In genomic region chr10:124990671-124991625, GRCh38 we compare ENCODE assay signal across 20 cellular contexts. TPM values are rescaled to one million over a fixed set of nuclear protein-coding genes. Genes with fewer than 3 reads are reported as not detected.
A peak's percentile ranks its signal among the peaks of the same experiment; 100 is the strongest.
DNase-seq lines count a peak whose midpoint lies in the region; ATAC-seq and TF ChIP-seq lines count a peak whose summit lies in the region.
"Had no signal": no experiment of that assay in that cellular context is flagged by ENCODE, and none has a peak within 500 bp of the region (broad histone marks: within the 10 kb centered on the region; RNA-seq: fewer than 3 reads in every experiment).

No MANE protein-coding gene starts in this region.

- H3K27me3 ChIP-seq in GM23248 (replicated peaks; ENCODE audit: insufficient read depth) (no peaks in the 10 kb centered on the region), RWPE2 (ENCODE audit: insufficient read depth, poor library complexity, severe bottlenecking) (no peaks in the 10 kb centered on the region), PC-3 (ENCODE audit: low read length) (no peaks in the 10 kb centered on the region)
- H3K27me3 ChIP-seq: heart left ventricle, suprapubic skin had no signal

- H4K20me1 ChIP-seq in GM23248 (ENCODE audit: insufficient read depth): no peaks in the 10 kb centered on the region
- no peaks in the 10 kb centered on the region for H4K20me1 ChIP-seq in PC-3 (ENCODE audit: low read length)

- no peak overlapping the region for H3K4me2 ChIP-seq in GM23248 (ENCODE audit: unreplicated experiment)
- no peak overlapping the region for H3K4me2 ChIP-seq in PC-3 (ENCODE audit: low read length)

- peaks cover 72% of the 10 kb centered on the region for H3F3A ChIP-seq in GM23248 (ENCODE audit: insufficient read depth)
- no peaks in the 10 kb centered on the region for H3F3A ChIP-seq in PC-3 (ENCODE audit: low read length, unreplicated experiment)

- H3K36me3 Mint-ChIP-seq in endothelial cell (ENCODE audit: low read depth, unreplicated experiment) (peaks cover 44% of the 10 kb centered on the region), nephron progenitor cell (ENCODE audit: low read depth) (peaks cover 88% of the 10 kb centered on the region)

- H3K27me3 Mint-ChIP-seq in endothelial cell (ENCODE audit: unreplicated experiment) (peaks cover 34% of the 10 kb centered on the region), nephron progenitor cell (ENCODE audit: low read depth, poor library complexity) (no peaks in the 10 kb centered on the region)
- H3K27me3 Mint-ChIP-seq: CD4-positive, CD25-positive, alpha-beta regulatory T cell; IgD-negative memory B cell had no signal

- H3K36me3 ChIP-seq in GM23248 (ENCODE audit: low read depth): peaks cover 42% of the 10 kb centered on the region
- H3K36me3 ChIP-seq in RWPE2 (ENCODE audit: low read depth): peaks cover 97% of the 10 kb centered on the region
- H3K36me3 ChIP-seq in PC-3 (ENCODE audit: low read depth, low read length): peaks cover 10% of the 10 kb centered on the region

- peaks cover 11% of the 10 kb centered on the region; the same call in 1 of the 2 replicates for H3K79me2 ChIP-seq in GM23248 (ENCODE audit: insufficient read depth)
- no peaks in the 10 kb centered on the region for H3K79me2 ChIP-seq in PC-3 (ENCODE audit: low read length)

- H3K27ac Mint-ChIP-seq in endothelial cell (ENCODE audit: unreplicated experiment) (no peak overlapping the region), nephron progenitor cell (peak overlapping the region; percentile 64)
- H3K27ac Mint-ChIP-seq: CD4-positive, CD25-positive, alpha-beta regulatory T cell; IgD-negative memory B cell had no signal

- H3K9me3 ChIP-seq in GM23248 (ENCODE audit: low read depth): no peaks in the 10 kb centered on the region
- no peaks in the 10 kb centered on the region for H3K9me3 ChIP-seq in RWPE2 (ENCODE audit: severe bottlenecking)
- no peaks in the 10 kb centered on the region for H3K9me3 ChIP-seq in PC-3 (ENCODE audit: low read length)
- H3K9me3 ChIP-seq: heart left ventricle, suprapubic skin had no signal

- TF ChIP-seq CTCF in RWPE2 (IDR thresholded peaks at IDR 0.05; ENCODE audit: poor library complexity, severe bottlenecking) (no peak), endothelial cell (IDR thresholded peaks at IDR 0.05; ENCODE audit: unreplicated experiment) (no peak), nephron progenitor cell (IDR thresholded peaks at IDR 0.05) (no peak), PC-3 (conservative IDR thresholded peaks at IDR 0.05; ENCODE audit: low read depth, low read length) (no peak)

- no peaks in the 10 kb centered on the region for H3K9me3 Mint-ChIP-seq in endothelial cell (ENCODE audit: unreplicated experiment)
- no peaks in the 10 kb centered on the region for H3K9me3 Mint-ChIP-seq in nephron progenitor cell
- H3K9me3 Mint-ChIP-seq: CD4-positive, CD25-positive, alpha-beta regulatory T cell; IgD-negative memory B cell had no signal

- WGBS in GM23248 (ENCODE audit: low coverage in 1 of 2, low lambda C conversion rate in 2 of 2, missing lambda C conversion rate in 2 of 2), 2 experiments: 76% methylated on average over 14 of the region's 14 CpGs

- H3K9me2 ChIP-seq in GM23248 (ENCODE audit: insufficient read depth): no peaks in the 10 kb centered on the region
- H3K9me2 ChIP-seq in PC-3 (replicated peaks; ENCODE audit: low read length): no peaks in the 10 kb centered on the region

- H2AFZ ChIP-seq in GM23248 (no peak overlapping the region), PC-3 (ENCODE audit: low read length) (no peak overlapping the region)

- POLR2A ChIA-PET in PC-3 (lab: Charles Lee; ENCODE audit: unreplicated experiment): no interaction called here

- peaks cover 6% of the 10 kb centered on the region; the same call in 1 of the 2 replicates for H3K4me1 ChIP-seq in GM23248 (ENCODE audit: insufficient read depth)
- no peaks in the 10 kb centered on the region for H3K4me1 ChIP-seq in RWPE2 (ENCODE audit: insufficient read depth, poor library complexity, severe bottlenecking)
- H3K4me1 ChIP-seq in PC-3 (ENCODE audit: insufficient read depth, low read length): no peaks in the 10 kb centered on the region

- H3K4me3 Mint-ChIP-seq in endothelial cell (ENCODE audit: unreplicated experiment): peak overlapping the region; percentile 42
- H3K4me3 Mint-ChIP-seq in nephron progenitor cell: no peak overlapping the region
- H3K4me3 Mint-ChIP-seq: CD4-positive, CD25-positive, alpha-beta regulatory T cell; IgD-negative memory B cell had no signal

- H3K27ac ChIP-seq in GM23248 (0 out of 2 replicates have a peak overlapping the region, but pooled peaks have one; percentile 52), RWPE2 (ENCODE audit: poor library complexity, severe bottlenecking) (peak overlapping the region; percentile 26), PC-3 (ENCODE audit: low read length) (no peak overlapping the region)
- H3K27ac ChIP-seq: HL-60, suprapubic skin had no signal

- intact Hi-C loops in PC-3 (cut with micrococcal nuclease): loop anchor here (5.0 kb wide), 1 partner anchor 56 kb away; no protein-coding TSS in a partner anchor

- no peak for ATAC-seq in RWPE2 (ENCODE audit: low read depth)
- no peak for ATAC-seq in GM19395 (IDR thresholded peaks at IDR 0.05; ENCODE audit: unreplicated experiment)
- ATAC-seq in PC-3: no peak

- in situ Hi-C loops in GM23248 (cut with MboI): no loop called here

- BruUV-seq in PC-3 (replicated peaks; lab: Mats Ljungman, UMichigan): no TSS peak

- H3K9ac ChIP-seq in GM23248 (no peak overlapping the region), PC-3 (ENCODE audit: low read length) (no peak overlapping the region)

- H3K4me3 ChIP-seq in GM23248: no peak overlapping the region
- no peak overlapping the region for H3K4me3 ChIP-seq in RWPE2 (ENCODE audit: severe bottlenecking)
- no peak overlapping the region for H3K4me3 ChIP-seq in PC-3 (ENCODE audit: low read length)
- H3K4me3 ChIP-seq: heart left ventricle, suprapubic skin had no signal

- H3K4me1 Mint-ChIP-seq in endothelial cell (ENCODE audit: unreplicated experiment): no peaks in the 10 kb centered on the region
- H3K4me1 Mint-ChIP-seq in nephron progenitor cell: peaks cover 5% of the 10 kb centered on the region

- DNase-seq in GM23248 (no peak), RWPE2 (ENCODE audit: low spot score) (no peak), endothelial cell (ENCODE audit: low spot score) (no peak), nephron progenitor cell (no peak), AG08396 (ENCODE audit: low spot score) (no peak), PC-3 (no peak)
- DNase-seq in NK-92 treated with Interleukin-12 subunit alpha and Interleukin-12 subunit beta, amount 100 ng/mL, for 24 hours (lab: John Stamatoyannopoulos, UW): no peak
- DNase-seq: amniotic stem cell; CD4-positive, CD25-positive, alpha-beta regulatory T cell; DMS 273 treated with DMSO at 0.1 percent for 48 hours; effector CD4-positive, alpha-beta T cell; heart left ventricle; NCI-H146; nucleus accumbens; SHP77; SW 1271 had no signal

- CTCF ChIA-PET in PC-3 (lab: Charles Lee): interaction anchor here (0.5 kb wide), 1 partner anchor 75 kb away, joined by 3 read pairs; no protein-coding TSS in a partner anchor

RNA-seq across cellular contexts. Expression of gene ZRANB1, which starts 49.0 kb away (rescaled TPM):
- 21.9 and 36.5 TPM in 2 replicates for total RNA-seq in GM23248 (2014; rRNA removed; shearing (Covaris generic))
- polyA plus RNA-seq in GM23248 (2016; fragmentation: Nextera tagmentation; extraction: Ambion mirVana): 6.0 and 6.6 TPM in 2 replicates
- 22.4 TPM for total RNA-seq in endothelial cell (ENCODE audit: unreplicated experiment)
- 12.8 and 13.1 TPM in 2 replicates for total RNA-seq in PC-3 (2014; rRNA removed)
